Comparison of ENCODE assay signal across 9 cellular contexts in the genomic region with DNA sequence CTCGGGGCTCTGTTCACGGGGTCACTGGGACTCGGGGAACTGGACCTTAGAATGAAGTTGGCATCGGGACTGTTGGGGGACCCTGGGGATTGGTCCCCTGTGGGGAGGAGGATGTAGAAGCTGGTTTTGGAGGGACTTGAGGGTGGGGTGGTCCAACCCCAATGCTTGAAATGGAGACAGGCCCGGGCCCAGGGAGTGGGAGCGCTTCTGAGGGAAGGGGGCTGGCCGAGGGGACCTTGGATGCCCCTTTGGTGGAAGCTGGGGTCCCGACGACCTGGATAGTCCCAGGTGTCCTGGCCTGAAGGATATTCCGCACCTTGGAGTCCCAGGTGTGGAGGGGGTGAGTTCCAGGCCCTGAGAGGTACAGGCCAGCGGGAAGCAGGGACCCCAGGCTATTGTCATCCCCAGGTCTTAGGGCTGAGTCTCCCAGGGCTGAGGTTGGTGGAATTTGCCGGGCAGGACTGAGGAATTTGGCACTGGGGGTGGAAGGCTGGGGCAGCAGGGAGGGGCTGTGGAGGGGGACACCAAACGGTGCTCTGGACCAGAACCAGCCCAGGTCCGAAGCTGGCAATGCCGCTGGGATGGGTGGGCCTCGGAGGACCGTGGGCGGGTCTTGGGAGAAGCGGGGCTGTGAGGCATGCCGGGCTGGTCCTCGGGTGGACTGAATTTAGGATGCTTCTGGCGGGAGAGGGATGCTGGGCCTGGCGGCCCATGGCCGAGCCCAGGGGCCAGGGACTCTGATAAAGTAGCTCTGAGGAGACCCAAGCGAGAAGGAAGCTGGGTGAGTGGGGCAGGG. TPM values are rescaled to one million over a fixed set of nuclear protein-coding genes. Genes with fewer than 3 reads are reported as not detected.
A peak's percentile ranks its signal among the peaks of the same experiment; 100 is the strongest.
DNase-seq lines count a peak whose midpoint lies in the region; ATAC-seq and TF ChIP-seq lines count a peak whose summit lies in the region.
"Had no signal": no experiment of that assay in that cellular context is flagged by ENCODE, and none has a peak within 500 bp of the region (broad histone marks: within the 10 kb centered on the region; RNA-seq: fewer than 3 reads in every experiment).

No MANE protein-coding gene starts in this region.

- ATAC-seq in Right ventricle myocardium superior (ENCODE audit: poor library complexity) = no peak
- ATAC-seq in activated CD8-positive, alpha-beta T cell treated with anti-CD3 and anti-CD28 coated beads, Interleukin-2, amount 10 ng/mL, durations not matched to agents 7 days and 5 days = no peak
- no peak for ATAC-seq in HG03378 (IDR thresholded peaks at IDR 0.05; ENCODE audit: unreplicated experiment)
- no peak for ATAC-seq in activated T-cell treated with anti-CD3 and anti-CD28 coated beads, Interleukin-2, amount 50 U/mL, for 4 hours

- no peaks in the 10 kb centered on the region for H3K27me3 ChIP-seq in cardiac muscle cell
- no peaks in the 10 kb centered on the region for H3K27me3 ChIP-seq in iPS DF 6.9 (ENCODE audit: control insufficient read depth, insufficient read depth, low read length)
- H3K27me3 ChIP-seq in thyroid gland = no peaks in the 10 kb centered on the region

- TF ChIP-seq CTCF in cardiac muscle cell (IDR thresholded peaks at IDR 0.05; ENCODE audit: low read depth, low read length) (no peak), thyroid gland (IDR thresholded peaks at IDR 0.05) (no peak), GM20000 (IDR thresholded peaks at IDR 0.05; ENCODE audit: extremely low read depth, missing control alignments) (no peak)

- H3K4me1 Mint-ChIP-seq in activated CD8-positive, alpha-beta T cell treated with anti-CD3 and anti-CD28 coated beads, Interleukin-2, amount 10 ng/mL, durations not matched to agents 7 days and 5 days (ENCODE audit: low read depth) = peaks cover 29% of the 10 kb centered on the region
- peaks cover 19% of the 10 kb centered on the region for H3K4me1 Mint-ChIP-seq in activated T-cell treated with anti-CD3 and anti-CD28 coated beads, Interleukin-2, amount 50 U/mL, for 4 hours (ENCODE audit: low read depth)

- H3K27ac ChIP-seq in cardiac muscle cell = peak overlapping the region; percentile 79
- H3K27ac ChIP-seq in iPS DF 6.9 (ENCODE audit: low read length) = no peak overlapping the region
- H3K27ac ChIP-seq in thyroid gland = no peak overlapping the region

- no peaks in the 10 kb centered on the region for H3K9me3 Mint-ChIP-seq in activated CD8-positive, alpha-beta T cell treated with anti-CD3 and anti-CD28 coated beads, Interleukin-2, amount 10 ng/mL, durations not matched to agents 7 days and 5 days (ENCODE audit: insufficient read depth)
- H3K9me3 Mint-ChIP-seq in activated T-cell treated with anti-CD3 and anti-CD28 coated beads, Interleukin-2, amount 50 U/mL, for 4 hours = no peaks in the 10 kb centered on the region

- intact Hi-C loops in Right ventricle myocardium superior (cut with DNase I) = no loop called here
- intact Hi-C loops in thyroid gland (cut with DNase I) = loop anchor here (2.0 kb wide), 1 partner anchor 15 kb away; no protein-coding TSS in a partner anchor

- POLR2A ChIA-PET in activated CD8-positive, alpha-beta T cell treated with anti-CD3 and anti-CD28 coated beads, Interleukin-2, amount 10 ng/mL, durations not matched to agents 7 days and 5 days (lab: Charles Lee) = no interaction called here

- H3K4me3 ChIP-seq in cardiac muscle cell (peak overlapping the region; percentile 91), iPS DF 6.9 (ENCODE audit: low read length) (peak overlapping the region; percentile 40; the same call in 1 of the 2 replicates), thyroid gland (replicated peaks in 1 of 3) (peak overlapping the region in 1 of 3 donors; percentile 97)

- H3K27me3 Mint-ChIP-seq in activated CD8-positive, alpha-beta T cell treated with anti-CD3 and anti-CD28 coated beads, Interleukin-2, amount 10 ng/mL, durations not matched to agents 7 days and 5 days (ENCODE audit: low read depth) = no peaks in the 10 kb centered on the region
- H3K27me3 Mint-ChIP-seq in activated T-cell treated with anti-CD3 and anti-CD28 coated beads, Interleukin-2, amount 50 U/mL, for 4 hours (ENCODE audit: low read depth) = no peaks in the 10 kb centered on the region

- DNase-seq in cardiac muscle cell (ENCODE audit: low read depth in 1 of 2, low spot score in 1 of 2) (peak in 1 of 2 donors; percentile 19), Right ventricle myocardium superior (no peak), iPS DF 6.9 (ENCODE audit: low read depth, low spot score) (no peak), thyroid gland (peak; percentile 16 to 32), GM20000 (ENCODE audit: low spot score) (no peak)
- no peak for DNase-seq in activated CD8-positive, alpha-beta T cell treated with anti-CD3 and anti-CD28 coated beads, Interleukin-2, amount 10 ng/mL, durations not matched to agents 7 days and 5 days
- DNase-seq in activated T-cell treated with anti-CD3 and anti-CD28 coated beads, Interleukin-2, amount 50 U/mL, for 4 hours = no peak

- no peaks in the 10 kb centered on the region for H3K9me3 ChIP-seq in cardiac muscle cell (ENCODE audit: low read depth)
- H3K9me3 ChIP-seq in iPS DF 6.9 (ENCODE audit: control insufficient read depth, insufficient read depth, low read length) = no peaks in the 10 kb centered on the region
- H3K9me3 ChIP-seq in thyroid gland = no peaks in the 10 kb centered on the region

- H3K27ac Mint-ChIP-seq in activated CD8-positive, alpha-beta T cell treated with anti-CD3 and anti-CD28 coated beads, Interleukin-2, amount 10 ng/mL, durations not matched to agents 7 days and 5 days = peak overlapping the region; percentile 65

- H3K4me3 Mint-ChIP-seq in activated CD8-positive, alpha-beta T cell treated with anti-CD3 and anti-CD28 coated beads, Interleukin-2, amount 10 ng/mL, durations not matched to agents 7 days and 5 days = peak overlapping the region; percentile 79
- no peak overlapping the region for H3K4me3 Mint-ChIP-seq in activated T-cell treated with anti-CD3 and anti-CD28 coated beads, Interleukin-2, amount 50 U/mL, for 4 hours

- peaks cover 6% of the 10 kb centered on the region for H3K36me3 Mint-ChIP-seq in activated CD8-positive, alpha-beta T cell treated with anti-CD3 and anti-CD28 coated beads, Interleukin-2, amount 10 ng/mL, durations not matched to agents 7 days and 5 days (ENCODE audit: low read depth)
- peaks cover 5% of the 10 kb centered on the region for H3K36me3 Mint-ChIP-seq in activated T-cell treated with anti-CD3 and anti-CD28 coated beads, Interleukin-2, amount 50 U/mL, for 4 hours (ENCODE audit: insufficient read depth)

- TF ChIP-seq POLR2A in thyroid gland (IDR thresholded peaks at IDR 0.05) = no peak

- CTCF ChIA-PET in activated CD8-positive, alpha-beta T cell treated with anti-CD3 and anti-CD28 coated beads, Interleukin-2, amount 10 ng/mL, durations not matched to agents 7 days and 5 days (lab: Charles Lee) = interaction anchor here (1.7 kb wide), 1 partner anchor 49 kb away, joined by 5 read pairs; no protein-coding TSS in a partner anchor

- WGBS in iPS DF 6.9 (ENCODE audit: insufficient coverage, insufficient read length) = no CpG with 5 or more reads among the region's 25 CpGs
- WGBS in thyroid gland, 2 donors = 29 to 32% methylated on average over 24 of the region's 25 CpGs

- H3K4me1 ChIP-seq in cardiac muscle cell (ENCODE audit: low read depth) (peaks cover 4% of the 10 kb centered on the region), iPS DF 6.9 (ENCODE audit: control insufficient read depth, insufficient read depth, low read length) (0 out of 2 replicates have a peak, but pooled peaks cover 5% of the 10 kb centered on the region), thyroid gland (peaks cover 20% of the 10 kb centered on the region in 2 donors)

- peaks cover 9% of the 10 kb centered on the region for H3K36me3 ChIP-seq in cardiac muscle cell
- peaks cover 15% of the 10 kb centered on the region for H3K36me3 ChIP-seq in iPS DF 6.9 (ENCODE audit: control insufficient read depth, insufficient read depth, low read length)
- H3K36me3 ChIP-seq in thyroid gland = peaks cover 5 to 26% of the 10 kb centered on the region in 2 donors

RNA-seq across cellular contexts. Expression of gene HDGFL2, which starts 1.8 kb away (rescaled TPM):
- total RNA-seq in cardiac muscle cell (186 and 246 TPM in 2 replicates), Right ventricle myocardium superior (27.8 TPM), thyroid gland (10 to 100 TPM; 26.5 to 42.3 (median 28.4) TPM)
- polyA plus RNA-seq in cardiac muscle cell = 123 and 140 TPM in 2 replicates
- 10 to 100 TPM; 53.9 to 57.6 TPM for total RNA-seq in activated CD8-positive, alpha-beta T cell treated with anti-CD3 and anti-CD28 coated beads, Interleukin-2, amount 10 ng/mL, durations not matched to agents 7 days and 5 days
- total RNA-seq in activated T-cell treated with anti-CD3 and anti-CD28 coated beads, Interleukin-2, amount 50 U/mL, for 4 hours = 10 to 100 TPM; 38.9 to 41.8 (median 40.7) TPM

RNA-seq across cellular contexts. Expression of gene UBXN6, which starts 16.3 kb away (rescaled TPM):
- total RNA-seq in cardiac muscle cell (147 and 192 TPM in 2 replicates), Right ventricle myocardium superior (120 TPM), thyroid gland (100 to 1,000 TPM in 2 of 4 donors, 10 to 100 TPM in 2; 90.1 to 187 (median 106) TPM)
- polyA plus RNA-seq in cardiac muscle cell = 33.7 and 46.2 TPM in 2 replicates
- total RNA-seq in activated CD8-positive, alpha-beta T cell treated with anti-CD3 and anti-CD28 coated beads, Interleukin-2, amount 10 ng/mL, durations not matched to agents 7 days and 5 days = 10 to 100 TPM; 34.1 to 36.6 TPM
- 10 to 100 TPM; 57.2 to 73.1 (median 70.7) TPM for total RNA-seq in activated T-cell treated with anti-CD3 and anti-CD28 coated beads, Interleukin-2, amount 50 U/mL, for 4 hours

RNA-seq across cellular contexts. Expression of gene PLIN4, which starts 44.4 kb away (rescaled TPM):
- total RNA-seq in cardiac muscle cell (0.07 and 0.42 TPM in 2 replicates), Right ventricle myocardium superior (239 TPM), thyroid gland (1 to 10 TPM; 1.3 to 6.6 (median 3.7) TPM)
- 0.54 and 0.81 TPM in 2 replicates for polyA plus RNA-seq in cardiac muscle cell
- total RNA-seq in activated CD8-positive, alpha-beta T cell treated with anti-CD3 and anti-CD28 coated beads, Interleukin-2, amount 10 ng/mL, durations not matched to agents 7 days and 5 days = not detected
- under 1 TPM in 1 of 3 donors, not detected in 2; 0.03 TPM for total RNA-seq in activated T-cell treated with anti-CD3 and anti-CD28 coated beads, Interleukin-2, amount 50 U/mL, for 4 hours
- total RNA-seq: T-helper 1 cell treated with Interleukin-12 subunit alpha and Interleukin-12 subunit beta and Interleukin-4 antibody, amounts not matched to agents 30 ng/mL and 1 ng/mL, for 36 hours had no signal

Comparison
In these comparisons a context has a peak if more than half of its experiments do, and no peak if none do; other contexts are left out.
1. RNA of gene PLIN4, which starts 44.4 kb away (total RNA-seq): 239 TPM in Right ventricle myocardium superior (single experiment); 1.3 to 6.6 TPM in thyroid gland, 0.07 to 0.42 TPM in cardiac muscle cell, 0.03 TPM in activated T-cell treated with anti-CD3 and anti-CD28 coated beads, Interleukin-2, amount 50 U/mL, for 4 hours and not detected in activated CD8-positive, alpha-beta T cell treated with anti-CD3 and anti-CD28 coated beads, Interleukin-2, amount 10 ng/mL, durations not matched to agents 7 days and 5 days; every median in the first group is over 10 times any median in the second.
2. DNase-seq: peak in thyroid gland (2 of 2); none in Right ventricle myocardium superior (single experiment), activated CD8-positive, alpha-beta T cell treated with anti-CD3 and anti-CD28 coated beads, Interleukin-2, amount 10 ng/mL, durations not matched to agents 7 days and 5 days (single experiment), iPS DF 6.9 (single experiment), GM20000 (single experiment) and activated T-cell treated with anti-CD3 and anti-CD28 coated beads, Interleukin-2, amount 50 U/mL, for 4 hours (single experiment).